12 cellular contexts compared by ENCODE assay signal in genomic region chr1:84721152-84721551, GRCh38. TPM values are rescaled to one million over a fixed set of nuclear protein-coding genes. Genes with fewer than 3 reads are reported as not detected.
A peak's percentile ranks its signal among the peaks of the same experiment; 100 is the strongest.
DNase-seq lines count a peak whose midpoint lies in the region; ATAC-seq and TF ChIP-seq lines count a peak whose summit lies in the region.
"Had no signal": no experiment of that assay in that cellular context is flagged by ENCODE, and none has a peak within 500 bp of the region (broad histone marks: within the 10 kb centered on the region; RNA-seq: fewer than 3 reads in every experiment).

No MANE protein-coding gene starts in this region.

- no peak overlapping the region for H2BK12ac ChIP-seq in trophoblast cell (ENCODE audit: low read length)

- no peaks in the 10 kb centered on the region for H3K27me3 ChIP-seq in Loucy (ENCODE audit: insufficient read depth, low read length, poor library complexity, severe bottlenecking)
- no peaks in the 10 kb centered on the region for H3K27me3 ChIP-seq in trophoblast cell (ENCODE audit: insufficient read depth, low read length)
- H3K27me3 ChIP-seq in psoas muscle (ENCODE audit: insufficient read depth in 3 of 3, low read length in 2 of 3) = no peaks in the 10 kb centered on the region
- H3K27me3 ChIP-seq: MG63 had no signal

- H4K12ac ChIP-seq in trophoblast cell (ENCODE audit: low read depth, low read length) = no peak overlapping the region

- no peak overlapping the region for H3K23ac ChIP-seq in trophoblast cell (ENCODE audit: low read length)

- no peak overlapping the region for H3K4ac ChIP-seq in trophoblast cell (ENCODE audit: low read depth, low read length)

- no peaks in the 10 kb centered on the region for H3K9me3 ChIP-seq in Loucy (ENCODE audit: insufficient read depth, low read depth, low read length)
- H3K9me3 ChIP-seq in trophoblast cell (ENCODE audit: insufficient read depth, low read depth, low read length) = no peaks in the 10 kb centered on the region
- no peaks in the 10 kb centered on the region for H3K9me3 ChIP-seq in psoas muscle
- H3K9me3 ChIP-seq: MG63, thoracic aorta had no signal

- H3K14ac ChIP-seq in trophoblast cell (ENCODE audit: low read length) = no peak overlapping the region

- H3K36me3 ChIP-seq in Loucy (ENCODE audit: insufficient read depth, low read length) (no peaks in the 10 kb centered on the region), trophoblast cell (ENCODE audit: control insufficient read depth in 1 of 2, insufficient read depth in 2 of 2, low read length in 2 of 2) (no peaks in the 10 kb centered on the region), psoas muscle (ENCODE audit: insufficient read depth in 1 of 2, low read depth in 1 of 2) (no peaks in the 10 kb centered on the region)
- H3K36me3 ChIP-seq: MG63, thoracic aorta had no signal

- no peak overlapping the region for H4K8ac ChIP-seq in trophoblast cell (ENCODE audit: low read depth, low read length)

- H3K4me2 ChIP-seq in Loucy (ENCODE audit: low read depth, low read length, poor library complexity, severe bottlenecking) (peak overlapping the region; percentile 18), trophoblast cell (ENCODE audit: low read length) (no peak overlapping the region)

- TF ChIP-seq CTCF in Loucy (conservative IDR thresholded peaks at IDR 0.05; ENCODE audit: low read length) = no peak
- no peak for TF ChIP-seq CTCF in choroid plexus epithelial cell (conservative IDR thresholded peaks at IDR 0.05; ENCODE audit: low read depth, low read length)
- no peak for TF ChIP-seq CTCF in psoas muscle (IDR thresholded peaks at IDR 0.05)

- no peak overlapping the region for H3K18ac ChIP-seq in trophoblast cell (ENCODE audit: low read length)

- H2AFZ ChIP-seq in Loucy (ENCODE audit: low read length) (peak overlapping the region; percentile 33; the same call in 1 of the 2 replicates), trophoblast cell (ENCODE audit: insufficient read depth, low read length, poor library complexity) (no peak overlapping the region)

- H3K27ac ChIP-seq in trophoblast cell (ENCODE audit: low read depth, low read length) (peak overlapping the region; percentile 7), psoas muscle (no peak overlapping the region)
- H3K27ac ChIP-seq: 22Rv1 had no signal

- H3K9ac ChIP-seq in Loucy (ENCODE audit: low read depth, low read length, poor library complexity, severe bottlenecking) = no peak overlapping the region
- no peak overlapping the region for H3K9ac ChIP-seq in trophoblast cell (ENCODE audit: low read length)

- H3K4me3 ChIP-seq in Loucy (ENCODE audit: low read length, poor library complexity, severe bottlenecking) = no peak overlapping the region
- no peak overlapping the region for H3K4me3 ChIP-seq in choroid plexus epithelial cell (ENCODE audit: low read depth, low read length)
- H3K4me3 ChIP-seq in trophoblast cell (ENCODE audit: low read depth, low read length) = no peak overlapping the region
- H3K4me3 ChIP-seq in psoas muscle = no peak overlapping the region
- H3K4me3 ChIP-seq: MG63 had no signal

- no peak overlapping the region for H2BK120ac ChIP-seq in trophoblast cell (ENCODE audit: insufficient read depth, low read length, poor library complexity)

- no peaks in the 10 kb centered on the region for H3K9me2 ChIP-seq in Loucy (replicated peaks; ENCODE audit: low read depth, low read length)

- peaks cover 13% of the 10 kb centered on the region for H3K79me1 ChIP-seq in trophoblast cell (ENCODE audit: low read length)

- WGBS in trophoblast cell (ENCODE audit: extremely low coverage, insufficient coverage, insufficient read length) = no CpG with 5 or more reads among the region's 2 CpGs
- WGBS in psoas muscle, 3 donors = 65 to 72% (median 66%) methylated on average over 2 of the region's 2 CpGs

- no peak for ATAC-seq in psoas muscle
- no peak for ATAC-seq in GM18517 (IDR thresholded peaks at IDR 0.05; ENCODE audit: unreplicated experiment)

- no peaks in the 10 kb centered on the region for H4K20me1 ChIP-seq in Loucy (ENCODE audit: insufficient read depth, low read length, poor library complexity, severe bottlenecking)

- H3K4me1 ChIP-seq in Loucy (ENCODE audit: insufficient read depth, low read length, poor library complexity, severe bottlenecking) (peaks cover 28% of the 10 kb centered on the region), trophoblast cell (ENCODE audit: control insufficient read depth in 1 of 2, insufficient read depth in 2 of 2, low read length in 2 of 2) (peaks cover 4 to 8% of the 10 kb centered on the region in 2 experiments), psoas muscle (peaks cover 15% of the 10 kb centered on the region)

- H3F3A ChIP-seq in Loucy (ENCODE audit: low read depth) = no peaks in the 10 kb centered on the region

- peak overlapping the region; percentile 22 for H4K91ac ChIP-seq in trophoblast cell (ENCODE audit: low read depth, low read length)

- DNase-seq in DMS 273 (lab: John Stamatoyannopoulos, UW; ENCODE audit: unreplicated experiment) (peak; percentile 33), DMS 273 treated with DMSO at 0.1 percent for 48 hours (lab: John Stamatoyannopoulos, UW) (no peak), choroid plexus epithelial cell (ENCODE audit: low read depth) (peak; percentile 34), trophoblast cell (no peak), psoas muscle (no peak), NAMALWA (ENCODE audit: low spot score) (no peak)
- DNase-seq: foreskin melanocyte, MG63 had no signal

- H2BK5ac ChIP-seq in trophoblast cell (ENCODE audit: low read depth, low read length, poor library complexity) = peak overlapping the region; percentile 66

- H2AK5ac ChIP-seq in trophoblast cell (ENCODE audit: low read length) = no peak overlapping the region

- H3K79me2 ChIP-seq in Loucy (ENCODE audit: insufficient read depth, low read length) = no peaks in the 10 kb centered on the region
- no peaks in the 10 kb centered on the region for H3K79me2 ChIP-seq in trophoblast cell (ENCODE audit: control insufficient read depth, insufficient read depth, low read length, poor library complexity)

- intact Hi-C loops in psoas muscle (cut with DNase I) = no loop called here

RNA-seq across cellular contexts. Expression of gene SSX2IP, which starts 30.9 kb away (rescaled TPM):
- 15.0 and 17.0 TPM in 2 replicates for polyA plus RNA-seq in trophoblast cell (2013)
- total RNA-seq in psoas muscle = 1 to 10 TPM; 4.4 to 8.6 (median 7.9) TPM
- 10 to 100 TPM in 1 of 3 donors, 1 to 10 TPM in 2; 2.2 to 12.8 (median 2.6) TPM for polyA plus RNA-seq in psoas muscle

Comparison
In these comparisons a context has a peak if more than half of its experiments do, and no peak if none do; other contexts are left out.
1. DNase-seq: peak in DMS 273 (single experiment) and choroid plexus epithelial cell (single experiment); none in DMS 273 treated with DMSO at 0.1 percent for 48 hours (single experiment), trophoblast cell (0 of 2), psoas muscle (0 of 2) and NAMALWA (single experiment).